In genomic region chr3:108820586-108820985, GRCh38 we compare ENCODE assay signal across 14 cellular contexts. TPM values are rescaled to one million over a fixed set of nuclear protein-coding genes. Genes with fewer than 3 reads are reported as not detected.
DNase-seq lines count a peak whose midpoint lies in the region; ATAC-seq and TF ChIP-seq lines count a peak whose summit lies in the region.
"Had no signal": no experiment of that assay in that cellular context is flagged by ENCODE, and none has a peak within 500 bp of the region (broad histone marks: within the 10 kb centered on the region; RNA-seq: fewer than 3 reads in every experiment).

No MANE protein-coding gene starts in this region.

- no peak for DNase-seq in CD4-positive, CD25-positive, alpha-beta regulatory T cell
- DNase-seq in CD8-positive, alpha-beta T cell = no peak
- peak; percentile 4 for DNase-seq in NCI-H69 (lab: John Stamatoyannopoulos, UW)
- DNase-seq in activated naive CD4-positive, alpha-beta T cell treated with anti-CD3 and anti-CD28 coated beads, Interleukin-2, amount 50 U/mL, for 72 hours (ENCODE audit: low spot score in 2 of 2) = no peak
- DNase-seq in NCI-H1092 treated with DMSO at 0.1 percent for 48 hours (lab: John Stamatoyannopoulos, UW) = no peak
- DNase-seq in heart right ventricle = no peak
- DNase-seq in foreskin melanocyte = no peak
- DNase-seq: foreskin keratinocyte; MV-4-11; pancreas; stimulated activated CD4-positive, alpha-beta T cell treated with anti-CD3 and anti-CD28 coated beads, Interleukin-4, amount 100 ng/mL, for 1 hour had no signal

- H3K9me3 Mint-ChIP-seq in CD4-positive, CD25-positive, alpha-beta regulatory T cell = no peaks in the 10 kb centered on the region
- no peaks in the 10 kb centered on the region for H3K9me3 Mint-ChIP-seq in CD8-positive, alpha-beta T cell
- no peaks in the 10 kb centered on the region for H3K9me3 Mint-ChIP-seq in activated naive CD4-positive, alpha-beta T cell treated with anti-CD3 and anti-CD28 coated beads, Interleukin-2, amount 50 U/mL, for 72 hours
- no peaks in the 10 kb centered on the region for H3K9me3 Mint-ChIP-seq in stimulated activated memory B cell treated with anti-CD40 and anti-IgM and Interleukin-4, amounts not matched to agents 10 μg/mL and 1 μg/mL and 100 μg/mL, for 72 hours

- peak overlapping the region; percentile 91 for H3K4me3 ChIP-seq in CD4-positive, CD25-positive, alpha-beta regulatory T cell (ENCODE audit: low read depth, low read length)
- H3K4me3 ChIP-seq in CD8-positive, alpha-beta T cell (ENCODE audit: low read depth, low read length) = no peak overlapping the region
- no peak overlapping the region for H3K4me3 ChIP-seq in heart right ventricle
- H3K4me3 ChIP-seq: pancreas, tibial nerve had no signal

- 80 to 86% methylated on average over 1 of the region's 1 CpG for WGBS in heart right ventricle, 2 donors

- H3K4me3 Mint-ChIP-seq in CD4-positive, CD25-positive, alpha-beta regulatory T cell = peak overlapping the region; percentile 47 to 96 (median 68)
- peak overlapping the region; percentile 72 for H3K4me3 Mint-ChIP-seq in CD8-positive, alpha-beta T cell
- no peak overlapping the region for H3K4me3 Mint-ChIP-seq in stimulated activated memory B cell treated with anti-CD40 and anti-IgM and Interleukin-4, amounts not matched to agents 10 μg/mL and 1 μg/mL and 100 μg/mL, for 72 hours

- peak overlapping the region; percentile 72 for H3K27ac ChIP-seq in CD4-positive, CD25-positive, alpha-beta regulatory T cell (ENCODE audit: insufficient read depth, low read length, poor library complexity, severe bottlenecking)
- no peak overlapping the region for H3K27ac ChIP-seq in CD8-positive, alpha-beta T cell (ENCODE audit: low read depth, low read length)
- H3K27ac ChIP-seq in heart right ventricle = peak overlapping the region in 1 of 10 donors; percentile 55
- H3K27ac ChIP-seq: foreskin keratinocyte, pancreas, tibial nerve had no signal

- H3K9me3 ChIP-seq in CD4-positive, CD25-positive, alpha-beta regulatory T cell (ENCODE audit: control insufficient read depth in 2 of 2, low read length in 2 of 2) = no peaks in the 10 kb centered on the region
- no peaks in the 10 kb centered on the region for H3K9me3 ChIP-seq in CD8-positive, alpha-beta T cell (ENCODE audit: low read length)
- H3K9me3 ChIP-seq in heart right ventricle = no peaks in the 10 kb centered on the region
- H3K9me3 ChIP-seq: pancreas, tibial nerve had no signal

- ATAC-seq in CD4-positive, CD25-positive, alpha-beta regulatory T cell (ENCODE audit: low read depth in 2 of 2) = no peak
- ATAC-seq in CD8-positive, alpha-beta T cell = no peak
- ATAC-seq in activated naive CD4-positive, alpha-beta T cell treated with anti-CD3 and anti-CD28 coated beads, Interleukin-2, amount 50 U/mL, for 72 hours = peak in 1 of 2 donors; percentile 44
- ATAC-seq in heart right ventricle = no peak
- no peak for ATAC-seq in stimulated activated memory B cell treated with anti-CD40 and anti-IgM and Interleukin-4, amounts not matched to agents 10 μg/mL and 1 μg/mL and 100 μg/mL, for 72 hours
- ATAC-seq: foreskin keratinocyte, pancreas had no signal

- TF ChIP-seq CTCF in CD8-positive, alpha-beta T cell (IDR thresholded peaks at IDR 0.05) = no peak
- TF ChIP-seq CTCF in heart right ventricle (IDR thresholded peaks at IDR 0.05) = no peak

- H3K36me3 Mint-ChIP-seq in CD4-positive, CD25-positive, alpha-beta regulatory T cell = peaks cover 5% of the 10 kb centered on the region
- peaks cover 13% of the 10 kb centered on the region for H3K36me3 Mint-ChIP-seq in CD8-positive, alpha-beta T cell
- peaks cover 13 to 14% of the 10 kb centered on the region in 2 donors for H3K36me3 Mint-ChIP-seq in activated naive CD4-positive, alpha-beta T cell treated with anti-CD3 and anti-CD28 coated beads, Interleukin-2, amount 50 U/mL, for 72 hours
- no peaks in the 10 kb centered on the region for H3K36me3 Mint-ChIP-seq in stimulated activated memory B cell treated with anti-CD40 and anti-IgM and Interleukin-4, amounts not matched to agents 10 μg/mL and 1 μg/mL and 100 μg/mL, for 72 hours

- CTCF ChIA-PET in CD8-positive, alpha-beta T cell (lab: Charles Lee) = interaction anchor here (0.7 to 8.4 kb wide), 7 partner anchors 14 to 331 kb away, joined by 3 to 84 read pairs (median 6); no protein-coding TSS in a partner anchor

- peaks cover 31% of the 10 kb centered on the region for H3K4me1 ChIP-seq in CD4-positive, CD25-positive, alpha-beta regulatory T cell (ENCODE audit: control insufficient read depth, insufficient read depth, low read length, poor library complexity, severe bottlenecking)
- peaks cover 25% of the 10 kb centered on the region for H3K4me1 ChIP-seq in CD8-positive, alpha-beta T cell (ENCODE audit: insufficient read depth, low read length)
- no peaks in the 10 kb centered on the region for H3K4me1 ChIP-seq in heart right ventricle
- H3K4me1 ChIP-seq: foreskin keratinocyte, pancreas, tibial nerve had no signal

- POLR2A ChIA-PET in CD8-positive, alpha-beta T cell (lab: Charles Lee) = interaction anchor here (0.9 to 3.0 kb wide), 2 partner anchors 14 to 231 kb away, joined by 3 to 13 read pairs; partner anchors contain the start of genes CIP2A and DZIP3

- peak overlapping the region; percentile 26 to 90 (median 73) for H3K27ac Mint-ChIP-seq in CD4-positive, CD25-positive, alpha-beta regulatory T cell
- peak overlapping the region; percentile 78 for H3K27ac Mint-ChIP-seq in CD8-positive, alpha-beta T cell
- peak overlapping the region; percentile 90 to 93 for H3K27ac Mint-ChIP-seq in activated naive CD4-positive, alpha-beta T cell treated with anti-CD3 and anti-CD28 coated beads, Interleukin-2, amount 50 U/mL, for 72 hours
- H3K27ac Mint-ChIP-seq in stimulated activated memory B cell treated with anti-CD40 and anti-IgM and Interleukin-4, amounts not matched to agents 10 μg/mL and 1 μg/mL and 100 μg/mL, for 72 hours = no peak overlapping the region

- peaks cover 15 to 46% (median 27%) of the 10 kb centered on the region in 4 donors for H3K4me1 Mint-ChIP-seq in CD4-positive, CD25-positive, alpha-beta regulatory T cell
- peaks cover 44% of the 10 kb centered on the region for H3K4me1 Mint-ChIP-seq in CD8-positive, alpha-beta T cell (ENCODE audit: low read depth)
- peaks cover 6% of the 10 kb centered on the region for H3K4me1 Mint-ChIP-seq in stimulated activated memory B cell treated with anti-CD40 and anti-IgM and Interleukin-4, amounts not matched to agents 10 μg/mL and 1 μg/mL and 100 μg/mL, for 72 hours

- peaks cover 4% of the 10 kb centered on the region for H3K27me3 Mint-ChIP-seq in CD4-positive, CD25-positive, alpha-beta regulatory T cell
- no peaks in the 10 kb centered on the region for H3K27me3 Mint-ChIP-seq in CD8-positive, alpha-beta T cell (ENCODE audit: low read depth)
- no peaks in the 10 kb centered on the region for H3K27me3 Mint-ChIP-seq in stimulated activated memory B cell treated with anti-CD40 and anti-IgM and Interleukin-4, amounts not matched to agents 10 μg/mL and 1 μg/mL and 100 μg/mL, for 72 hours

- no peaks in the 10 kb centered on the region for H3K36me3 ChIP-seq in CD4-positive, CD25-positive, alpha-beta regulatory T cell (ENCODE audit: control insufficient read depth, insufficient read depth, low read length)
- H3K36me3 ChIP-seq in CD8-positive, alpha-beta T cell (ENCODE audit: insufficient read depth, low read length) = no peaks in the 10 kb centered on the region
- H3K36me3 ChIP-seq in heart right ventricle = no peaks in the 10 kb centered on the region
- H3K36me3 ChIP-seq: pancreas, tibial nerve had no signal

- intact Hi-C loops in CD8-positive, alpha-beta T cell (cut with DNase I, micrococcal nuclease) = loop anchor here (1.0 to 5.0 kb wide), 4 partner anchors 37 to 334 kb away; no protein-coding TSS in a partner anchor
- intact Hi-C loops in heart right ventricle (cut with DNase I) = no loop called here

- H3K27me3 ChIP-seq in CD4-positive, CD25-positive, alpha-beta regulatory T cell (ENCODE audit: control insufficient read depth, insufficient read depth, low read length) = no peaks in the 10 kb centered on the region
- H3K27me3 ChIP-seq in CD8-positive, alpha-beta T cell (ENCODE audit: insufficient read depth, low read length) = no peaks in the 10 kb centered on the region
- H3K27me3 ChIP-seq in heart right ventricle = no peaks in the 10 kb centered on the region
- H3K27me3 ChIP-seq: foreskin keratinocyte, pancreas, tibial nerve had no signal

RNA-seq across cellular contexts. Expression of gene TRAT1, which starts 2.0 kb away (rescaled TPM):
- 85.0 TPM for total RNA-seq in CD4-positive, CD25-positive, alpha-beta regulatory T cell
- 100 to 1,000 TPM; 120 to 167 (median 142) TPM for polyA plus RNA-seq in CD4-positive, CD25-positive, alpha-beta regulatory T cell
- total RNA-seq in CD8-positive, alpha-beta T cell = 10 to 100 TPM; 42.5 to 43.4 TPM
- total RNA-seq in activated naive CD4-positive, alpha-beta T cell treated with anti-CD3 and anti-CD28 coated beads, Interleukin-2, amount 50 U/mL, for 72 hours = 10 to 100 TPM; 11.8 to 25.9 TPM
- under 1 TPM in 4 of 10 donors, not detected in 6; 0.19 to 0.79 (median 0.35) TPM for total RNA-seq in heart right ventricle
- polyA plus RNA-seq in heart right ventricle = under 1 TPM in 1 of 2 donors, not detected in 1; 0.07 TPM
- total RNA-seq: endothelial cell of umbilical vein, foreskin keratinocyte had no signal
- polyA plus RNA-seq: endothelial cell of umbilical vein, foreskin keratinocyte, pancreas had no signal

Comparison
In these comparisons a context has a peak if more than half of its experiments do, and no peak if none do; other contexts are left out.
1. RNA of gene TRAT1, which starts 2.0 kb away (total RNA-seq): 85.0 TPM in CD4-positive, CD25-positive, alpha-beta regulatory T cell (single experiment), 42.5 to 43.4 TPM in CD8-positive, alpha-beta T cell and 11.8 to 25.9 TPM in activated naive CD4-positive, alpha-beta T cell treated with anti-CD3 and anti-CD28 coated beads, Interleukin-2, amount 50 U/mL, for 72 hours; 0.19 to 0.79 TPM in heart right ventricle; every median in the first group is over 4 times any median in the second.
2. intact Hi-C loops: an anchor here in CD8-positive, alpha-beta T cell (1.0 to 5.0 kb wide); none called in heart right ventricle.